ENCODE assay signal across 8 cellular contexts in the genomic region with DNA sequence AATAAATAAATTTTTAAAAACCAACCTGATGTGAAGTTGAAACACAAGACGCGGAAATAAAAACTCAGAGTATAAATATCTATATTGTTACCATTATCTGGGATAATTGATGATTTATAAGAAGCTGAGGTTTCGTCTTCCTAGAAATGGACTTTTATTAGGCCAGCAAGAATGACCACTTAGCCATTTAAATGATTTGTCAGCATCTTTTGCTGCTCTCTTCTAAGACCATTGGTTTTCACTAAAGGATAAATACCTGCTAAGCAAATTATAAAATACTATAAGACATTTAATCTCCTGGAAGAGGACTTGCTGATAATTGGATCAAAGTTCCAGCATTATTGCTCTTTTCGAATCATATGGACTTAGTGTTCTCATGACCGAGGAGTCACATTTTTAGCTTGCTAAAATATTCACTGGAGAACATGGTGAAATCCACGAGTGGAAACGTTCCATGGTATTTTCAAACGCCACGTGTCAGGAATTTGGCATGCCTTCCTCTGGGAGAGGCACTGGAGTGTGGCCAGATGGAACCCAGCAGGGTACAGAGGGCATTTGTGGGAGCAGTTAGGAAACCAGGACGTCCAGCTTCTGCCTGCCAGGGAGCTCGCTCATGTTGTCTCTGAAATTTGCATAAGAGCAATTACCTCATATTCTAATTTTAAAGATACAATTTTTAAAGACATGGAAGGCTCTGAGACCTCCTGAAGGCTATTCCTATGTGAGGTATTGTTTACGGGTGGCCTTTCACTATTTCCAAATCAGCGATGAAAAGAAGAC. TPM values are rescaled to one million over a fixed set of nuclear protein-coding genes. Genes with fewer than 3 reads are reported as not detected.
DNase-seq lines count a peak whose midpoint lies in the region; ATAC-seq, FAIRE-seq and TF ChIP-seq lines count a peak whose summit lies in the region.

No MANE protein-coding gene starts in this region.

- H3K4me2 ChIP-seq in GM23248 (ENCODE audit: unreplicated experiment) = peak overlapping the region; percentile 60

- H3F3A ChIP-seq in GM23248 (ENCODE audit: insufficient read depth) = peaks cover 30% of the 10 kb centered on the region

- TF ChIP-seq CTCF in GM13976 (IDR thresholded peaks at IDR 0.05; ENCODE audit: borderline replicate concordance, control extremely low read depth, extremely low read depth, insufficient read depth, missing control alignments) = no peak

- in situ Hi-C loops in GM23248 (cut with MboI) (no loop called here), GM13976 (cut with MboI; ENCODE audit: low sequenced_read_pairs, unreplicated experiment) (no loop called here)

- peak overlapping the region; percentile 87 for H3K27ac Mint-ChIP-seq in activated T-helper 2 cell treated with anti-CD3 and anti-CD28 coated beads, Interferon-gamma antibody, Interleukin-2, Interleukin-4, amounts not matched to agents 10 μg/mL and 5 μg/mL and 100 μg/mL, durations not matched to agents 14 hours and 24 hours and 36 hours
- peak overlapping the region; percentile 89 for H3K27ac Mint-ChIP-seq in stimulated activated effector memory CD8-positive, alpha-beta T cell treated with anti-CD3 and anti-CD28 coated beads, Interleukin-12 subunit alpha, Interleukin-12 subunit beta, amount 100 ng/mL, for 72 hours

- peaks cover 35% of the 10 kb centered on the region for H3K4me1 ChIP-seq in GM23248 (ENCODE audit: insufficient read depth)

- no peak overlapping the region for H3K4me3 Mint-ChIP-seq in activated T-helper 2 cell treated with anti-CD3 and anti-CD28 coated beads, Interferon-gamma antibody, Interleukin-2, Interleukin-4, amounts not matched to agents 10 μg/mL and 5 μg/mL and 100 μg/mL, durations not matched to agents 14 hours and 24 hours and 36 hours (ENCODE audit: low read depth)
- H3K4me3 Mint-ChIP-seq in stimulated activated effector memory CD8-positive, alpha-beta T cell treated with anti-CD3 and anti-CD28 coated beads, Interleukin-12 subunit alpha, Interleukin-12 subunit beta, amount 100 ng/mL, for 72 hours = peak overlapping the region; percentile 37

- H4K20me1 ChIP-seq in GM23248 (ENCODE audit: insufficient read depth) = no peaks in the 10 kb centered on the region

- H3K27ac ChIP-seq in GM23248 = peak overlapping the region; percentile 80

- H3K4me3 ChIP-seq in GM23248 = peak overlapping the region; percentile 19

- no peaks in the 10 kb centered on the region for H3K36me3 ChIP-seq in GM23248 (ENCODE audit: low read depth)

- H3K9me2 ChIP-seq in GM23248 (ENCODE audit: insufficient read depth) = no peaks in the 10 kb centered on the region

- H2AFZ ChIP-seq in GM23248 = peak overlapping the region; percentile 74

- H3K4me1 Mint-ChIP-seq in activated T-helper 2 cell treated with anti-CD3 and anti-CD28 coated beads, Interferon-gamma antibody, Interleukin-2, Interleukin-4, amounts not matched to agents 10 μg/mL and 5 μg/mL and 100 μg/mL, durations not matched to agents 14 hours and 24 hours and 36 hours (ENCODE audit: low read depth) = peaks cover 50% of the 10 kb centered on the region
- H3K4me1 Mint-ChIP-seq in stimulated activated effector memory CD8-positive, alpha-beta T cell treated with anti-CD3 and anti-CD28 coated beads, Interleukin-12 subunit alpha, Interleukin-12 subunit beta, amount 100 ng/mL, for 72 hours = peaks cover 52% of the 10 kb centered on the region

- 27 to 30% methylated on average over 13 of the region's 13 CpGs for WGBS in GM23248 (ENCODE audit: low coverage in 1 of 2, low lambda C conversion rate in 2 of 2, missing lambda C conversion rate in 2 of 2), 2 experiments

- peak overlapping the region; percentile 42 for H3K9ac ChIP-seq in GM23248

- H3K79me2 ChIP-seq in GM23248 (ENCODE audit: insufficient read depth) = no peaks in the 10 kb centered on the region

- DNase-seq in GM23248 (peak; percentile 71), iPS-NIHi11 (ENCODE audit: low spot score) (peak; percentile 15), GM19239 (ENCODE audit: insufficient read length, low spot score) (no peak), NCI-H1092 treated with DMSO at 0.1 percent for 48 hours (lab: John Stamatoyannopoulos, UW) (no peak), GM13976 (ENCODE audit: low spot score) (no peak)
- DNase-seq in activated T-helper 2 cell treated with anti-CD3 and anti-CD28 coated beads, Interferon-gamma antibody, Interleukin-2, Interleukin-4, amounts not matched to agents 10 μg/mL and 5 μg/mL and 100 μg/mL, durations not matched to agents 14 hours and 24 hours and 36 hours (ENCODE audit: low spot score) = no peak
- no peak for DNase-seq in stimulated activated effector memory CD8-positive, alpha-beta T cell treated with anti-CD3 and anti-CD28 coated beads, Interleukin-12 subunit alpha, Interleukin-12 subunit beta, amount 100 ng/mL, for 72 hours (ENCODE audit: low spot score in 2 of 2)

- FAIRE-seq in GM19239 (lab: Jason Lieb, UNC) = no peak

- H3K36me3 Mint-ChIP-seq in activated T-helper 2 cell treated with anti-CD3 and anti-CD28 coated beads, Interferon-gamma antibody, Interleukin-2, Interleukin-4, amounts not matched to agents 10 μg/mL and 5 μg/mL and 100 μg/mL, durations not matched to agents 14 hours and 24 hours and 36 hours (ENCODE audit: low read depth) = peaks cover 35% of the 10 kb centered on the region
- H3K36me3 Mint-ChIP-seq in stimulated activated effector memory CD8-positive, alpha-beta T cell treated with anti-CD3 and anti-CD28 coated beads, Interleukin-12 subunit alpha, Interleukin-12 subunit beta, amount 100 ng/mL, for 72 hours = peaks cover 71% of the 10 kb centered on the region

- no peaks in the 10 kb centered on the region for H3K27me3 ChIP-seq in GM23248 (replicated peaks; ENCODE audit: insufficient read depth)

- no peak for ATAC-seq in stimulated activated effector memory CD8-positive, alpha-beta T cell treated with anti-CD3 and anti-CD28 coated beads, Interleukin-12 subunit alpha, Interleukin-12 subunit beta, amount 100 ng/mL, for 72 hours
- ATAC-seq in GM18861 (IDR thresholded peaks at IDR 0.05; ENCODE audit: unreplicated experiment) = no peak

- no peaks in the 10 kb centered on the region for H3K9me3 Mint-ChIP-seq in activated T-helper 2 cell treated with anti-CD3 and anti-CD28 coated beads, Interferon-gamma antibody, Interleukin-2, Interleukin-4, amounts not matched to agents 10 μg/mL and 5 μg/mL and 100 μg/mL, durations not matched to agents 14 hours and 24 hours and 36 hours
- H3K9me3 Mint-ChIP-seq in stimulated activated effector memory CD8-positive, alpha-beta T cell treated with anti-CD3 and anti-CD28 coated beads, Interleukin-12 subunit alpha, Interleukin-12 subunit beta, amount 100 ng/mL, for 72 hours = no peaks in the 10 kb centered on the region

- H3K9me3 ChIP-seq in GM23248 (ENCODE audit: low read depth) = no peaks in the 10 kb centered on the region

- intact Hi-C loops in activated T-helper 2 cell treated with anti-CD3 and anti-CD28 coated beads, Interferon-gamma antibody, Interleukin-2, Interleukin-4, amounts not matched to agents 10 μg/mL and 5 μg/mL and 100 μg/mL, durations not matched to agents 14 hours and 24 hours and 36 hours (cut with micrococcal nuclease) = loop anchor here (5.0 kb wide), 1 partner anchor 367 kb away; no protein-coding TSS in a partner anchor

- no peaks in the 10 kb centered on the region for H3K27me3 Mint-ChIP-seq in activated T-helper 2 cell treated with anti-CD3 and anti-CD28 coated beads, Interferon-gamma antibody, Interleukin-2, Interleukin-4, amounts not matched to agents 10 μg/mL and 5 μg/mL and 100 μg/mL, durations not matched to agents 14 hours and 24 hours and 36 hours (ENCODE audit: low read depth)

RNA-seq across cellular contexts. Expression of gene TNFAIP8, which starts 43.1 kb away (rescaled TPM):
- total RNA-seq in GM23248 (2014; rRNA removed; shearing (Covaris generic)) = 9.9 and 14.8 TPM in 2 replicates
- polyA plus RNA-seq in GM23248 (2016; fragmentation: Nextera tagmentation; extraction: Ambion mirVana) = 10.3 and 10.4 TPM in 2 replicates
- total RNA-seq in activated T-helper 2 cell treated with anti-CD3 and anti-CD28 coated beads, Interferon-gamma antibody, Interleukin-2, Interleukin-4, amounts not matched to agents 10 μg/mL and 5 μg/mL and 100 μg/mL, durations not matched to agents 14 hours and 24 hours and 36 hours = 112 and 117 TPM in 2 replicates

RNA-seq across cellular contexts. Expression of gene HSD17B4, which starts 53.4 kb away (rescaled TPM):
- total RNA-seq in GM23248 (2014; rRNA removed; shearing (Covaris generic)) = 55.8 and 556 TPM in 2 replicates
- polyA plus RNA-seq in GM23248 (2016; fragmentation: Nextera tagmentation; extraction: Ambion mirVana) = 71.1 and 86.5 TPM in 2 replicates
- total RNA-seq in activated T-helper 2 cell treated with anti-CD3 and anti-CD28 coated beads, Interferon-gamma antibody, Interleukin-2, Interleukin-4, amounts not matched to agents 10 μg/mL and 5 μg/mL and 100 μg/mL, durations not matched to agents 14 hours and 24 hours and 36 hours = 81.1 and 88.1 TPM in 2 replicates

Comparison
In these comparisons a context has a peak if more than half of its experiments do, and no peak if none do; other contexts are left out.
1. DNase-seq: peak in GM23248 (single experiment) and iPS-NIHi11 (single experiment); none in activated T-helper 2 cell treated with anti-CD3 and anti-CD28 coated beads, Interferon-gamma antibody, Interleukin-2, Interleukin-4, amounts not matched to agents 10 μg/mL and 5 μg/mL and 100 μg/mL, durations not matched to agents 14 hours and 24 hours and 36 hours (single experiment), stimulated activated effector memory CD8-positive, alpha-beta T cell treated with anti-CD3 and anti-CD28 coated beads, Interleukin-12 subunit alpha, Interleukin-12 subunit beta, amount 100 ng/mL, for 72 hours (0 of 2), GM19239 (single experiment), NCI-H1092 treated with DMSO at 0.1 percent for 48 hours (single experiment) and GM13976 (single experiment).